In the genomic region with DNA sequence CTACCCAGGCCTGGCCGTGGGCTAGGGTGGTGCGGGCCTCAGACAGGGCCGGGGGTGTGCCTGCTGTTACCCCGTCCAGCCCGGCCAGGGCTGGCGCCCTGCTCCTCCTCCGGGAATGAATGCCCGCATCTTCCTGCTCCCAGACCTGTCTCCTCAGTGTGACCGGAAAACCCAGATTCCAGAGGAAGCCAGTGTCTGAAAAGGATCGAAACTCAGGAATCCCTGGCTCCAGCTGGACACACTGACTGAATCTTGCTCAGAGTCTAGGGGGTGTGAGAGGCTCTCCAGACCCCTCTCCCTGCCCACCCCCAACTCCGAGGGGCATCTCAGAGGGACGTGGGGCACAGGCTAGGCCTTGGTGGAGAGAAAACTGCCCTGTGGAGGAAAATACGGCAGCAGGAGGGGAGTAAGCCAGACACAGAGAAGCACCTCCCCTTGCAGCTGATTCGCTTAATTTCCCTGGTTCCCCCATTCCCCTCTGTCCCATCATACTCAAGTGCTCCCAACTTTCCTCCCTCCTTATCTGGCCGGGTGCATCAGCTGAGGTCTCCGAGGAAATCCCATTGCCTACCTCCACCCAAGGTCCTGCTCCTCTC, we compare ENCODE assay signal across 1 cellular context.
TF ChIP-seq lines count a peak whose summit lies in the region.

No MANE protein-coding gene starts in this region.

TF ChIP-seq in endothelial cell of umbilical vein, 7 proteins besides CTCF, POLR2A, EP300 and RAD21:
- TF ChIP-seq FOS (IDR thresholded peaks at IDR 0.05; ENCODE audit: borderline replicate concordance, insufficient read depth, low read length) (no peak), MYC (IDR thresholded peaks at IDR 0.05; ENCODE audit: low read depth, low read length) (no peak), JUN (IDR thresholded peaks at IDR 0.05; ENCODE audit: borderline replicate concordance, insufficient read depth, insufficient read length, low read depth) (no peak), GATA2 (IDR thresholded peaks at IDR 0.05; ENCODE audit: insufficient read depth, insufficient read length, low read depth, low read length) (no peak), EZH2 (IDR thresholded peaks at IDR 0.05; ENCODE audit: borderline replicate concordance, low read depth, low read length, severe bottlenecking) (no peak), POLR2AphosphoS5 (IDR thresholded peaks at IDR 0.05; ENCODE audit: insufficient read depth, low read depth, low read length) (no peak)
- TF ChIP-seq, protein P1, sequence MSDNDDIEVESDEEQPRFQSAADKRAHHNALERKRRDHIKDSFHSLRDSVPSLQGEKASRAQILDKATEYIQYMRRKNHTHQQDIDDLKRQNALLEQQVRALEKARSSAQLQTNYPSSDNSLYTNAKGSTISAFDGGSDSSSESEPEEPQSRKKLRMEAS (IDR thresholded peaks at IDR 0.05; ENCODE audit: insufficient read depth, insufficient read length): no peak
